In the genomic region with DNA sequence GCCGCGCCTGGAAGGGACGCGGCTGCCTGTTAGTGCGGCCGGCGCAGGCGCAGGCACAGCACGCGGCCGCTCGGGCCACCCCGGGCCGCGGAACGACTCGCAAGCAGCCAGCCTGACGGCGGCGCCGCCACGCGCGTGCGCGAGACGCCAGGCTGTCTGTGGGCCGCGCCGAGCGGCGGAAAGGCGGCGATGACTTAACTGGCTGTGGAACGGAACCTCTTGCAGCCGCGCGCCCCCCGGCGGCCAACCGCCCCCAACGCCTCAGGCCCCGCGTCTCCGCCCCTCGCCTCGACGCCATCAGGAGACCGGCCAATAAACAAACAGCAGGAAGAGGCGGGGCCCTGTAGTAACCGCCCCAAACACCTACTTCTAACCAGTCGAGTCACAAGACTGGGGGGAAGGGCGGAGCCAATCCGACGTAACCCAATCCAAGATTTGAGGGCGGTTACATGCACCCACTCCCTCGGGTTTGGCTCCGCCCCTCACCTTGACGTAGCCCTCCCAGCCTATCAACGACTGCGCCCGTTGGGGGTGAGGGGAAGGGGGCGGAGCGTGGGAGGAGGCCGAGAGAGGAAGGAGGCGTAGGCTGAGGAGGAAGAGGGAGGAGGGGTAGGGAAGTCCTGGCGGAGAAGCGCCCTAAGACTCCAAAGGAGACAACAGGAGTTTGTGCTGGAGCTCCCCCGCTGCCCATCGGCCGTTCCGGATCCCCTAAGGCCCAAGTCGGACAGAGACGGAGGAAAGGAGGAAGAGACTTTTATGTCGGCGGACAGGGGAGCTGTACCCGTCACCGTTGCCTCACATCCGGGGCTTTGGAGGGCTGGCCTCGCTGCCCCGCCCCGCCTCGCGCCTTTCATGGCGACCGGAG, we compare ENCODE assay signal across 1 cellular context.
TF ChIP-seq lines count a peak whose summit lies in the region.

TSS of gene FBRS (plus strand) at position 566 of the 865 bp plus-strand sequence. CDS start 1,088 bp downstream, outside the sequence.

TF ChIP-seq in K562, 482 proteins besides CTCF, POLR2A, EP300 and RAD21 (continued from another document and continues in another):
- TF ChIP-seq JUN (IDR thresholded peaks at IDR 0.05; ENCODE audit: borderline replicate concordance, low read depth, low read length) (peak; percentile 48; the same call in 1 of the 2 replicates), JUN (CRISPR knock-in tag; IDR thresholded peaks at IDR 0.05; ENCODE audit: borderline replicate concordance) (peak; percentile 89; the same call in 1 of the 2 replicates), PYGO2 (tag; IDR thresholded peaks at IDR 0.05) (no peak), HDGF (IDR thresholded peaks at IDR 0.05) (peak; percentile 96), MEF2D (tag; conservative IDR thresholded peaks at IDR 0.05; ENCODE audit: low read depth) (0 out of 2 replicates have a peak, but pooled peaks have one; percentile 27), RBM39 (optimal IDR thresholded peaks at IDR 0.05; ENCODE audit: low read depth, low read length) (peak; percentile 21), GABPB2 (CRISPR knock-in tag; conservative IDR thresholded peaks at IDR 0.05) (no peak), SMAD4 (CRISPR knock-in tag; conservative IDR thresholded peaks at IDR 0.05) (peak; percentile 100), CBX8 (IDR thresholded peaks at IDR 0.05; ENCODE audit: borderline replicate concordance, extremely low read depth, low read depth, low read length, poor library complexity, severe bottlenecking) (no peak), ZBTB7A (IDR thresholded peaks at IDR 0.05; ENCODE audit: borderline replicate concordance, control insufficient read depth, low read depth, low read length) (peak; percentile 47; the same call in 1 of the 2 replicates), ZNF830 (CRISPR knock-in tag; IDR thresholded peaks at IDR 0.05) (0 out of 2 replicates have a peak, but pooled peaks have one; percentile 60), MBD2 (IDR thresholded peaks at IDR 0.05; ENCODE audit: borderline replicate concordance, low read depth) (peak; percentile 86), ELF1 (tag; IDR thresholded peaks at IDR 0.05) (peak; percentile 85), ZBTB11 (CRISPR knock-in tag; IDR thresholded peaks at IDR 0.05) (peak in 1 of 3 experiments; percentile 86; a peak in 3 of 6 replicates), ZNF212 (CRISPR knock-in tag; IDR thresholded peaks at IDR 0.05) (no peak), MAZ (CRISPR knock-in tag; conservative IDR thresholded peaks at IDR 0.05 in 1 of 2, IDR thresholded peaks at IDR 0.05 in 1 of 2) (peak; percentile 87 to 92), ZNF436 (CRISPR knock-in tag; IDR thresholded peaks at IDR 0.05) (no peak), HCFC1 (IDR thresholded peaks at IDR 0.05; ENCODE audit: low read depth, low read length) (peak; percentile 55), HLTF (IDR thresholded peaks at IDR 0.05) (peak; percentile 84; the same call in 1 of the 2 replicates), POLR2B (IDR thresholded peaks at IDR 0.05; ENCODE audit: low read depth, partially characterized antibody) (peak; percentile 96), TCF7 (IDR thresholded peaks at IDR 0.05; ENCODE audit: borderline replicate concordance) (0 out of 2 replicates have a peak, but pooled peaks have one; percentile 79), SMC3 (conservative IDR thresholded peaks at IDR 0.05; ENCODE audit: insufficient read depth, low read depth, low read length) (peak; percentile 69), MGA (IDR thresholded peaks at IDR 0.05) (no peak), LARP7 (IDR thresholded peaks at IDR 0.05) (peak; percentile 62; the same call in 1 of the 2 replicates), MEIS2 (IDR thresholded peaks at IDR 0.05; ENCODE audit: partially characterized antibody) (peak; percentile 94), CBFB (CRISPR knock-in tag; IDR thresholded peaks at IDR 0.05) (no peak), FOS (IDR thresholded peaks at IDR 0.05; ENCODE audit: extremely low read depth, insufficient read length) (peak; percentile 79), POLR2G (IDR thresholded peaks at IDR 0.05; ENCODE audit: low read depth, low read length) (peak; percentile 82), HNRNPLL (IDR thresholded peaks at IDR 0.05; ENCODE audit: low read depth, low read length, poor library complexity, severe bottlenecking) (peak; percentile 73), ELF4 (CRISPR knock-in tag; IDR thresholded peaks at IDR 0.05) (peak; percentile 92), TAF1 (IDR thresholded peaks at IDR 0.05; ENCODE audit: control insufficient read depth, extremely low read depth, insufficient read depth, low read length, severe bottlenecking) (peak; percentile 56), CBX1 (IDR thresholded peaks at IDR 0.05; ENCODE audit: low read depth) (0 out of 2 replicates have a peak, but pooled peaks have one; percentile 14), TFAP4 (CRISPR knock-in tag; IDR thresholded peaks at IDR 0.05; ENCODE audit: borderline replicate concordance) (peak; percentile 66), CREM (IDR thresholded peaks at IDR 0.05; ENCODE audit: low read depth) (peak; percentile 82)
- TF ChIP-seq, protein P1, sequence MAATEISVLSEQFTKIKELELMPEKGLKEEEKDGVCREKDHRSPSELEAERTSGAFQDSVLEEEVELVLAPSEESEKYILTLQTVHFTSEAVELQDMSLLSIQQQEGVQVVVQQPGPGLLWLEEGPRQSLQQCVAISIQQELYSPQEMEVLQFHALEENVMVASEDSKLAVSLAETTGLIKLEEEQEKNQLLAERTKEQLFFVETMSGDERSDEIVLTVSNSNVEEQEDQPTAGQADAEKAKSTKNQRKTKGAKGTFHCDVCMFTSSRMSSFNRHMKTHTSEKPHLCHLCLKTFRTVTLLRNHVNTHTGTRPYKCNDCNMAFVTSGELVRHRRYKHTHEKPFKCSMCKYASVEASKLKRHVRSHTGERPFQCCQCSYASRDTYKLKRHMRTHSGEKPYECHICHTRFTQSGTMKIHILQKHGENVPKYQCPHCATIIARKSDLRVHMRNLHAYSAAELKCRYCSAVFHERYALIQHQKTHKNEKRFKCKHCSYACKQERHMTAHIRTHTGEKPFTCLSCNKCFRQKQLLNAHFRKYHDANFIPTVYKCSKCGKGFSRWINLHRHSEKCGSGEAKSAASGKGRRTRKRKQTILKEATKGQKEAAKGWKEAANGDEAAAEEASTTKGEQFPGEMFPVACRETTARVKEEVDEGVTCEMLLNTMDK (IDR thresholded peaks at IDR 0.05; ENCODE audit: borderline replicate concordance, insufficient read depth, low read depth, low read length, poor library complexity, severe bottlenecking) = peak; percentile 79
- TF ChIP-seq, protein P2, sequence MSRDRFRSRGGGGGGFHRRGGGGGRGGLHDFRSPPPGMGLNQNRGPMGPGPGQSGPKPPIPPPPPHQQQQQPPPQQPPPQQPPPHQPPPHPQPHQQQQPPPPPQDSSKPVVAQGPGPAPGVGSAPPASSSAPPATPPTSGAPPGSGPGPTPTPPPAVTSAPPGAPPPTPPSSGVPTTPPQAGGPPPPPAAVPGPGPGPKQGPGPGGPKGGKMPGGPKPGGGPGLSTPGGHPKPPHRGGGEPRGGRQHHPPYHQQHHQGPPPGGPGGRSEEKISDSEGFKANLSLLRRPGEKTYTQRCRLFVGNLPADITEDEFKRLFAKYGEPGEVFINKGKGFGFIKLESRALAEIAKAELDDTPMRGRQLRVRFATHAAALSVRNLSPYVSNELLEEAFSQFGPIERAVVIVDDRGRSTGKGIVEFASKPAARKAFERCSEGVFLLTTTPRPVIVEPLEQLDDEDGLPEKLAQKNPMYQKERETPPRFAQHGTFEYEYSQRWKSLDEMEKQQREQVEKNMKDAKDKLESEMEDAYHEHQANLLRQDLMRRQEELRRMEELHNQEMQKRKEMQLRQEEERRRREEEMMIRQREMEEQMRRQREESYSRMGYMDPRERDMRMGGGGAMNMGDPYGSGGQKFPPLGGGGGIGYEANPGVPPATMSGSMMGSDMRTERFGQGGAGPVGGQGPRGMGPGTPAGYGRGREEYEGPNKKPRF (IDR thresholded peaks at IDR 0.05; ENCODE audit: low read depth, low read length) = no peak
